In the genomic region with DNA sequence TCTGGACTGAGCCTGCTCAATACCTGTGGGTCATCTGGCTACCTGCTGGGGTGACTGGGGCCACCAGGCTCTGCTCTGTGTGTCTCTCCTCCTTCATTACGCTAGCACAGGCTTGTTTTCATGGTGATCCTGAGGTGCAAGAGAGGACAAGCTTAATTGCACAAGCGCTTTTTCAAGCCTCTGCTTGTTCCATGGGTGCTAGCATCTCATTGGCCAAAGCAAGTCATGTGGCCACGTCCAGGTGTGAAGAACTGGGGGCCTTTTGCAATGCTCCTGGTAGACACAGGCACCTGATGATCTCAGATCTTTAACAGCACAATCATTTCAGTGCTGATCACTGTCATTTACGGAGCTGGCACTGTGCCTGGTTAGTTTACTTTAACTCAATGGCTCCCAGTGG, we compare ENCODE assay signal across 24 cellular contexts.
DNase-seq lines count a peak whose midpoint lies in the region; ATAC-seq and TF ChIP-seq lines count a peak whose summit lies in the region.
"Had no signal": no experiment of that assay in that cellular context is flagged by ENCODE, and none has a peak within 500 bp of the region (broad histone marks: within the 10 kb centered on the region; RNA-seq: fewer than 3 reads in every experiment).

No MANE protein-coding gene starts in this region.

- H3K18ac ChIP-seq in mesendoderm (ENCODE audit: low read length), result no peak overlapping the region

- no peak overlapping the region for H3K27ac ChIP-seq in RWPE1
- H3K27ac ChIP-seq in mesendoderm (ENCODE audit: low read depth, low read length), result no peak overlapping the region
- no peak overlapping the region for H3K27ac ChIP-seq in right lobe of liver
- no peak overlapping the region for H3K27ac ChIP-seq in upper lobe of left lung
- H3K27ac ChIP-seq: adrenal gland, heart right ventricle, Peyer's patch, spleen had no signal

- H3K56ac ChIP-seq in mesendoderm (ENCODE audit: low read length), result no peak overlapping the region

- no peaks in the 10 kb centered on the region for H3K79me2 ChIP-seq in mesendoderm (ENCODE audit: control insufficient read depth, insufficient read depth, low read length)

- ATAC-seq in right lobe of liver, result no peak
- no peak for ATAC-seq in upper lobe of left lung (ENCODE audit: low FRiP score in 2 of 2)
- ATAC-seq: activated CD4-positive, alpha-beta T cell treated with anti-CD3 and anti-CD28 coated beads for 36 hours; activated T-cell treated with anti-CD3 and anti-CD28 coated beads, Interleukin-2, amount 50 U/mL, for 4 hours; heart right ventricle; naive thymus-derived CD4-positive, alpha-beta T cell had no signal

- H3K9ac ChIP-seq in mesendoderm (ENCODE audit: low read length), result no peak overlapping the region

- CTCF ChIA-PET in RWPE1 (lab: Yijun Ruan, JAX), result no interaction called here

- H3K23ac ChIP-seq in mesendoderm (ENCODE audit: low read length), result peak overlapping the region; percentile 24

- no peak overlapping the region for H2BK15ac ChIP-seq in mesendoderm (replicated peaks; ENCODE audit: low read depth)

- POLR2A ChIA-PET in RWPE1 (lab: Yijun Ruan, JAX; ENCODE audit: low non-redundant PET), result no interaction called here

- no peak overlapping the region for H3K4me3 ChIP-seq in mesendoderm (ENCODE audit: low read length)
- no peak overlapping the region for H3K4me3 ChIP-seq in right lobe of liver
- no peak overlapping the region for H3K4me3 ChIP-seq in upper lobe of left lung
- H3K4me3 ChIP-seq: adrenal gland, heart right ventricle, Peyer's patch, spleen had no signal

- no peak overlapping the region for H2BK5ac ChIP-seq in mesendoderm (ENCODE audit: low read length)

- no peak for TF ChIP-seq CTCF in RWPE1 (conservative IDR thresholded peaks at IDR 0.05; ENCODE audit: low read depth)
- no peak for TF ChIP-seq CTCF in right lobe of liver (IDR thresholded peaks at IDR 0.05)
- TF ChIP-seq CTCF in upper lobe of left lung (IDR thresholded peaks at IDR 0.05), result no peak

- no CpG with 5 or more reads among the region's 4 CpGs for WGBS in mesendoderm (ENCODE audit: extremely low coverage, insufficient coverage, low lambda C conversion rate)
- WGBS in right lobe of liver (ENCODE audit: insufficient coverage, low coverage, low lambda C conversion rate, missing lambda C conversion rate), result 36% methylated on average over 4 of the region's 4 CpGs
- WGBS in upper lobe of left lung, 2 donors, result 58 to 73% methylated on average over 4 of the region's 4 CpGs

- TF ChIP-seq EP300 in upper lobe of left lung (IDR thresholded peaks at IDR 0.05), result no peak

- no peak overlapping the region for H4K8ac ChIP-seq in mesendoderm (ENCODE audit: low read depth, low read length)

- no peak overlapping the region for H2AK5ac ChIP-seq in mesendoderm (ENCODE audit: low read length)

- peak; percentile 21 for DNase-seq in NCI-H2029 (lab: John Stamatoyannopoulos, UW)
- DNase-seq in NCI-H2029 treated with DMSO at 0.1 percent for 48 hours (lab: John Stamatoyannopoulos, UW), result no peak
- DNase-seq in NCI-H146 treated with DMSO at 0.1 percent for 48 hours (lab: John Stamatoyannopoulos, UW; ENCODE audit: unreplicated experiment), result peak; percentile 87
- DNase-seq in RWPE1 (ENCODE audit: low spot score), result peak; percentile 49
- DNase-seq in mesendoderm, result peak; percentile 41
- no peak for DNase-seq in right lobe of liver
- no peak for DNase-seq in upper lobe of left lung
- no peak for DNase-seq in KG1 (lab: John Stamatoyannopoulos, UW)
- DNase-seq: 8988T; activated CD4-positive, alpha-beta T cell treated with anti-CD3 and anti-CD28 coated beads for 36 hours; activated naive CD4-positive, alpha-beta T cell; activated T-cell treated with anti-CD3 and anti-CD28 coated beads, Interleukin-2, amount 50 U/mL, for 4 hours; adrenal gland; AML-193; Calu3; heart right ventricle; KBM-7; naive thymus-derived CD4-positive, alpha-beta T cell; NCI-H446; Peyer's patch; retina; spleen; stimulated activated CD4-positive, alpha-beta T cell treated with anti-CD3 and anti-CD28 coated beads, Interleukin-4, amount 100 ng/mL, for 24 hours; stimulated activated naive CD4-positive, alpha-beta T cell treated with Interleukin-2 at 50 U/mL for 16 hours had no signal

- intact Hi-C loops in right lobe of liver (cut with DNase I), result no loop called here

- H3K9me3 ChIP-seq in right lobe of liver (no peaks in the 10 kb centered on the region), upper lobe of left lung (no peaks in the 10 kb centered on the region)
- H3K9me3 ChIP-seq: adrenal gland, Peyer's patch had no signal

- no peak overlapping the region for H2BK120ac ChIP-seq in mesendoderm (ENCODE audit: low read depth, low read length)

- H3K79me1 ChIP-seq in mesendoderm (ENCODE audit: low read length), result peaks cover 12% of the 10 kb centered on the region

- H3K27me3 ChIP-seq in mesendoderm (ENCODE audit: insufficient read depth, low read length, poor library complexity) (no peaks in the 10 kb centered on the region), right lobe of liver (no peaks in the 10 kb centered on the region), upper lobe of left lung (no peaks in the 10 kb centered on the region)
- H3K27me3 ChIP-seq: adrenal gland, Peyer's patch, spleen had no signal

- H3K4me2 ChIP-seq in mesendoderm (ENCODE audit: low read length), result no peak overlapping the region

- TF ChIP-seq POLR2A in right lobe of liver (IDR thresholded peaks at IDR 0.05) (no peak), upper lobe of left lung (IDR thresholded peaks at IDR 0.05) (no peak)

- no peak overlapping the region for H3K4ac ChIP-seq in mesendoderm (ENCODE audit: low read depth, low read length)

- H3K36me3 ChIP-seq in mesendoderm (ENCODE audit: control insufficient read depth, insufficient read depth, low read length) (no peaks in the 10 kb centered on the region), right lobe of liver (no peaks in the 10 kb centered on the region), upper lobe of left lung (no peaks in the 10 kb centered on the region)
- H3K36me3 ChIP-seq: adrenal gland, heart right ventricle, Peyer's patch, spleen had no signal

- H3K4me1 ChIP-seq in mesendoderm (ENCODE audit: control insufficient read depth, low read depth, low read length) (peaks cover 2% of the 10 kb centered on the region), right lobe of liver (no peaks in the 10 kb centered on the region), upper lobe of left lung (peaks cover 0 to 11% (median 5%) of the 10 kb centered on the region in 4 donors)
- H3K4me1 ChIP-seq: adrenal gland, heart right ventricle, Peyer's patch had no signal

- H4K5ac ChIP-seq in mesendoderm (ENCODE audit: low read length), result no peak overlapping the region

Comparison
In these comparisons a context has a peak if more than half of its experiments do, and no peak if none do; other contexts are left out.
1. DNase-seq: peak in NCI-H2029 (single experiment), NCI-H146 treated with DMSO at 0.1 percent for 48 hours (single experiment), RWPE1 (single experiment) and mesendoderm (single experiment); none in NCI-H2029 treated with DMSO at 0.1 percent for 48 hours (single experiment), right lobe of liver (0 of 3), upper lobe of left lung (0 of 2) and KG1 (single experiment).